ENCODE assay signal across 8 cellular contexts in genomic region chr14:68787235-68787727, GRCh38. TPM values are rescaled to one million over a fixed set of nuclear protein-coding genes. Genes with fewer than 3 reads are reported as not detected.
DNase-seq lines count a peak whose midpoint lies in the region; ATAC-seq and TF ChIP-seq lines count a peak whose summit lies in the region.

No MANE protein-coding gene starts in this region.

- peak overlapping the region; percentile 90 for H3K4me2 ChIP-seq in BLaER1

- peak overlapping the region; percentile 71 for H3K27ac ChIP-seq in BLaER1
- peak overlapping the region; percentile 94 for H3K27ac ChIP-seq in RWPE1
- H3K27ac ChIP-seq in colonic mucosa: peak overlapping the region; percentile 100
- H3K27ac ChIP-seq in muscle layer of duodenum (ENCODE audit: low read length): peak overlapping the region; percentile 84

- H3K4me1 ChIP-seq in BLaER1 (peaks cover 55% of the 10 kb centered on the region), colonic mucosa (peaks cover 3% of the 10 kb centered on the region), muscle layer of duodenum (ENCODE audit: control insufficient read depth in 1 of 2, insufficient read depth in 2 of 2, low read length in 2 of 2) (peaks cover 2 to 12% of the 10 kb centered on the region in 2 donors)

- H3K36me3 ChIP-seq in BLaER1 (peaks cover 55% of the 10 kb centered on the region), colonic mucosa (no peaks in the 10 kb centered on the region), muscle layer of duodenum (ENCODE audit: control insufficient read depth in 1 of 2, insufficient read depth in 2 of 2, low read length in 2 of 2) (peaks cover 29 to 30% of the 10 kb centered on the region in 2 donors)

- intact Hi-C loops in colonic mucosa (cut with DNase I): loop anchor here (10.0 kb wide), 1 partner anchor 542 kb away; no protein-coding TSS in a partner anchor

- H3K9me3 ChIP-seq in BLaER1: no peaks in the 10 kb centered on the region; the same call in 1 of the 2 replicates
- H3K9me3 ChIP-seq in colonic mucosa: no peaks in the 10 kb centered on the region
- no peaks in the 10 kb centered on the region for H3K9me3 ChIP-seq in muscle layer of duodenum (ENCODE audit: control insufficient read depth in 1 of 2, low read length in 2 of 2)

- CTCF ChIA-PET in RWPE1 (lab: Yijun Ruan, JAX): interaction anchor here (0.6 to 0.8 kb wide), 3 partner anchors 48 to 855 kb away, joined by 3 to 4 read pairs (median 3); no protein-coding TSS in a partner anchor

- POLR2A ChIA-PET in RWPE1 (lab: Yijun Ruan, JAX; ENCODE audit: low non-redundant PET): interaction anchor here (0.6 to 1.1 kb wide), 3 partner anchors 82 to 649 kb away, joined by 3 to 5 read pairs (median 3); no protein-coding TSS in a partner anchor

- DNase-seq in RWPE1 (ENCODE audit: low spot score) (no peak), colonic mucosa (peak; percentile 50), NCI-H1694 (lab: John Stamatoyannopoulos, UW) (no peak), NCI-H2081 (lab: John Stamatoyannopoulos, UW) (no peak), kidney tubule cell (ENCODE audit: low spot score) (no peak)

- ATAC-seq in GM18502 (IDR thresholded peaks at IDR 0.05; ENCODE audit: poor library complexity, unreplicated experiment): no peak

- H3K27me3 ChIP-seq in BLaER1 (no peaks in the 10 kb centered on the region), colonic mucosa (no peaks in the 10 kb centered on the region), muscle layer of duodenum (ENCODE audit: low read depth, low read length) (no peaks in the 10 kb centered on the region)

- peak overlapping the region; percentile 69 for H3K9ac ChIP-seq in BLaER1
- peak overlapping the region in 1 of 2 donors; percentile 3 for H3K9ac ChIP-seq in colonic mucosa (ENCODE audit: low read depth in 2 of 2, low read length in 2 of 2)

- H4K20me1 ChIP-seq in BLaER1: peaks cover 66% of the 10 kb centered on the region

- TF ChIP-seq CTCF in RWPE1 (conservative IDR thresholded peaks at IDR 0.05; ENCODE audit: low read depth) (no peak), colonic mucosa (IDR thresholded peaks at IDR 0.05) (no peak)

- peak overlapping the region; percentile 99 for H3K4me3 ChIP-seq in BLaER1
- no peak overlapping the region for H3K4me3 ChIP-seq in colonic mucosa
- peak overlapping the region; percentile 14 to 27 for H3K4me3 ChIP-seq in muscle layer of duodenum (ENCODE audit: low read depth in 1 of 2, low read length in 2 of 2)

RNA-seq across cellular contexts. Expression of gene ZFP36L1, which starts 5.6 kb away (rescaled TPM):
- total RNA-seq in colonic mucosa: 100 to 1,000 TPM in 1 of 2 donors, 10 to 100 TPM in 1; 97.0 to 123 TPM
